In the genomic region with DNA sequence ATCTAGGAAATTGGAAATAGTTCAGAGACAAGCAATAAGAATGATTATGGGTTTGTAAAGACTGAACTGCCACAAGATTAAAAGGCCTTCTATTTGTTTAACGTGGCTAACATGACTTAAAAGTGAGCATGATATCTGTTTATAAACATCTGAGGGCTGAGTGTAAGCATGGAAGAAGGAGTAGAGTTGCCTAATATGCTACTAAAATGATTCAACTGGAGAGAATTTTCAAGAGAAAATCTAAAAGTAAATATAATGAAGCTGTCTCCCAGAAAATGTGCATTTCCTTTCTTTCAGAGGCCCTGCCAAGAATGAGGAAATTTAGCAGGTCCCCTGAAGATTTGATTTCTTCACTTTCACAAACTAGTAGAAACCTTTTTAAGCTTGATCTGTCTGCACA, we compare ENCODE assay signal across 30 cellular contexts. TPM values are rescaled to one million over a fixed set of nuclear protein-coding genes. Genes with fewer than 3 reads are reported as not detected.
DNase-seq lines count a peak whose midpoint lies in the region; ATAC-seq, FAIRE-seq and TF ChIP-seq lines count a peak whose summit lies in the region.
"Had no signal": no experiment of that assay in that cellular context is flagged by ENCODE, and none has a peak within 500 bp of the region (broad histone marks: within the 10 kb centered on the region; RNA-seq: fewer than 3 reads in every experiment).

No MANE protein-coding gene starts in this region.

- POLR2A ChIA-PET in A549 (lab: Yijun Ruan, JAX), result interaction anchor here (0.7 to 0.9 kb wide), 2 partner anchors 104 to 274 kb away, joined by 3 to 4 read pairs; no protein-coding TSS in a partner anchor
- POLR2A ChIA-PET in IMR-90 (lab: Charles Lee; ENCODE audit: unreplicated experiment), result no interaction called here
- POLR2A ChIA-PET in WTC11 (lab: Charles Lee), result no interaction called here

- H3K4me1 Mint-ChIP-seq in WTC11, result peaks cover 13% of the 10 kb centered on the region

- H3K27me3 ChIP-seq in IMR-90 (ENCODE audit: control insufficient read depth, insufficient read depth, low read length) (no peaks in the 10 kb centered on the region), bronchial epithelial cell (ENCODE audit: control insufficient read depth, insufficient read depth, low read length) (no peaks in the 10 kb centered on the region)
- H3K27me3 ChIP-seq: BE2C, body of pancreas had no signal

- H2BK15ac ChIP-seq in IMR-90 (ENCODE audit: low read depth, low read length), result no peak overlapping the region

- H3K56ac ChIP-seq in IMR-90 (ENCODE audit: extremely low read depth, insufficient read depth, low read length), result no peak overlapping the region

- TF ChIP-seq POLR2A in A549 (IDR thresholded peaks at IDR 0.05; ENCODE audit: low read length) (no peak), IMR-90 (IDR thresholded peaks at IDR 0.05; ENCODE audit: low read depth, low read length) (no peak)

- ATAC-seq in A549, result no peak
- peak; percentile 27 for ATAC-seq in IMR-90 (ENCODE audit: low read depth)
- ATAC-seq in WTC11, result no peak
- ATAC-seq in GM21737 (IDR thresholded peaks at IDR 0.05; ENCODE audit: unreplicated experiment), result no peak
- ATAC-seq: body of pancreas, esophagus mucosa, upper lobe of right lung had no signal

- H4K91ac ChIP-seq in IMR-90 (ENCODE audit: insufficient read depth, low read depth, low read length), result no peak overlapping the region

- no peaks in the 10 kb centered on the region for H4K20me1 ChIP-seq in IMR-90 (ENCODE audit: insufficient read depth, low read length)

- H3K36me3 ChIP-seq in IMR-90 (ENCODE audit: control insufficient read depth, insufficient read depth, low read length) (no peaks in the 10 kb centered on the region), bronchial epithelial cell (ENCODE audit: control insufficient read depth, insufficient read depth, low read length) (no peaks in the 10 kb centered on the region)
- H3K36me3 ChIP-seq: BE2C, upper lobe of right lung had no signal

- H3K18ac ChIP-seq in IMR-90 (ENCODE audit: low read depth, low read length), result no peak overlapping the region

- peak; percentile 22 to 25; a peak in 1 of 5 replicates for TF ChIP-seq EP300 in A549 (IDR thresholded peaks at IDR 0.05)

- peaks cover 3% of the 10 kb centered on the region for H3K9me1 ChIP-seq in IMR-90 (ENCODE audit: insufficient read depth, low read length)

- no peak overlapping the region for H3K4ac ChIP-seq in IMR-90 (ENCODE audit: low read depth, low read length)

- H3K4me3 Mint-ChIP-seq in WTC11, result no peak overlapping the region
- H3K4me3 Mint-ChIP-seq: activated CD4-positive, alpha-beta memory T cell treated with anti-CD3 and anti-CD28 coated beads, Interleukin-2, amount 10 ng/mL, durations not matched to agents 7 days and 5 days; activated naive CD8-positive, alpha-beta T cell treated with anti-CD3 and anti-CD28 coated beads, Interleukin-2, amount 10 ng/mL, durations not matched to agents 7 days and 5 days had no signal

- FAIRE-seq in A549 (lab: Jason Lieb, UNC), result no peak
- no peak for FAIRE-seq in bronchial epithelial cell (lab: Jason Lieb, UNC)
- FAIRE-seq: H54 had no signal

- peak overlapping the region; percentile 88 for H2BK5ac ChIP-seq in IMR-90 (ENCODE audit: low read depth, low read length, poor library complexity, severe bottlenecking)

- DNase-seq in A549 (ENCODE audit: low read depth in 1 of 2, low spot score in 1 of 2), result peak in 1 of 2 experiments; percentile 13
- peak; percentile 92 for DNase-seq in IMR-90
- peak; percentile 53 for DNase-seq in bronchial epithelial cell (ENCODE audit: low read depth)
- DNase-seq in fibroblast of the conjunctiva (ENCODE audit: low read depth), result peak; percentile 40
- no peak for DNase-seq in WTC11 (ENCODE audit: low spot score)
- no peak for DNase-seq in effector CD8-positive, alpha-beta T cell (lab: John Stamatoyannopoulos, UW)
- no peak for DNase-seq in stimulated activated CD4-positive, alpha-beta T cell treated with anti-CD3 and anti-CD28 coated beads, Interleukin-4, amount 100 ng/mL, for 24 hours
- DNase-seq: activated CD4-positive, alpha-beta memory T cell treated with anti-CD3 and anti-CD28 coated beads, Interleukin-2, amount 10 ng/mL, durations not matched to agents 7 days and 5 days; activated effector memory CD4-positive, alpha-beta T cell treated with anti-CD3 and anti-CD28 coated beads, Interleukin-2, amount 50 U/mL, for 16 hours; activated naive CD8-positive, alpha-beta T cell treated with anti-CD3 and anti-CD28 coated beads, Interleukin-2, amount 10 ng/mL, durations not matched to agents 7 days and 5 days; activated T-cell treated with anti-CD3 and anti-CD28 coated beads for 4 hours; BE2C; body of pancreas; effector memory CD4-positive, alpha-beta T cell; head of caudate nucleus; left cardiac atrium; mammary epithelial cell; NCI-H1092; NCI-H187 treated with DMSO at 0.1 percent for 48 hours; NCI-H2227 treated with DMSO at 0.1 percent for 48 hours; NCI-H774; stimulated activated CD4-positive, alpha-beta T cell treated with anti-CD3 and anti-CD28 coated beads, Interleukin-2, amount 100 ng/mL, for 24 hours; substantia nigra; T-helper 9 cell; upper lobe of right lung had no signal

- no peak overlapping the region for H2BK120ac ChIP-seq in IMR-90 (ENCODE audit: low read depth, low read length)

- peaks cover 0 to 7% of the 10 kb centered on the region in 2 experiments; a peak in 1 of 4 replicates for H3K79me1 ChIP-seq in IMR-90 (ENCODE audit: low read depth in 1 of 2, low read length in 2 of 2)

- no peak overlapping the region for H3K27ac Mint-ChIP-seq in WTC11
- H3K27ac Mint-ChIP-seq: activated CD4-positive, alpha-beta memory T cell treated with anti-CD3 and anti-CD28 coated beads, Interleukin-2, amount 10 ng/mL, durations not matched to agents 7 days and 5 days; activated naive CD8-positive, alpha-beta T cell treated with anti-CD3 and anti-CD28 coated beads, Interleukin-2, amount 10 ng/mL, durations not matched to agents 7 days and 5 days had no signal

- no peak overlapping the region for H3K23ac ChIP-seq in IMR-90 (ENCODE audit: low read depth, low read length)

- no TSS peak for BruUV-seq in IMR-90 (replicated peaks; lab: Mats Ljungman, UMichigan)

- TF ChIP-seq CTCF in A549 (IDR thresholded peaks at IDR 0.05) (no peak), IMR-90 (conservative IDR thresholded peaks at IDR 0.05; ENCODE audit: low read depth, low read length) (no peak), bronchial epithelial cell (IDR thresholded peaks at IDR 0.05; ENCODE audit: insufficient read depth, low read length, severe bottlenecking) (no peak), WTC11 (IDR thresholded peaks at IDR 0.05) (no peak)

- peaks cover 12% of the 10 kb centered on the region for H3K9me3 Mint-ChIP-seq in WTC11
- H3K9me3 Mint-ChIP-seq: activated CD4-positive, alpha-beta memory T cell treated with anti-CD3 and anti-CD28 coated beads, Interleukin-2, amount 10 ng/mL, durations not matched to agents 7 days and 5 days; activated naive CD8-positive, alpha-beta T cell treated with anti-CD3 and anti-CD28 coated beads, Interleukin-2, amount 10 ng/mL, durations not matched to agents 7 days and 5 days had no signal

- CTCF ChIA-PET in A549 (lab: Yijun Ruan, JAX), result no interaction called here
- CTCF ChIA-PET in IMR-90 (lab: Yijun Ruan, JAX), result interaction anchor here (0.7 to 0.9 kb wide), 2 partner anchors 14 to 52 kb away, joined by 3 to 5 read pairs; no protein-coding TSS in a partner anchor
- CTCF ChIA-PET in WTC11 (lab: Charles Lee), result no interaction called here

- dilution Hi-C loops in IMR-90 (cut with HindIII; ENCODE audit: low sequenced_read_pairs, unreplicated experiment), result no loop called here

- no peak overlapping the region for H3K4me3 ChIP-seq in A549
- no peak overlapping the region for H3K4me3 ChIP-seq in IMR-90 (ENCODE audit: insufficient read depth, low read depth, low read length)
- no peak overlapping the region for H3K4me3 ChIP-seq in bronchial epithelial cell (ENCODE audit: low read depth, low read length)
- H3K4me3 ChIP-seq: body of pancreas, skin epidermis, upper lobe of right lung had no signal

- no peak overlapping the region for H3K9ac ChIP-seq in IMR-90 (ENCODE audit: low read depth, low read length)

- H3K4me1 ChIP-seq in A549 (peaks cover 34% of the 10 kb centered on the region), IMR-90 (ENCODE audit: control insufficient read depth, insufficient read depth, low read length) (peaks cover 3% of the 10 kb centered on the region)
- H3K4me1 ChIP-seq: BE2C had no signal

- H3K36me3 Mint-ChIP-seq in WTC11, result peaks cover 4% of the 10 kb centered on the region; the same call in 1 of the 2 replicates
- H3K36me3 Mint-ChIP-seq: activated naive CD8-positive, alpha-beta T cell treated with anti-CD3 and anti-CD28 coated beads, Interleukin-2, amount 10 ng/mL, durations not matched to agents 7 days and 5 days had no signal

- peak overlapping the region; percentile 61 for H3K4me2 ChIP-seq in A549
- peak overlapping the region; percentile 73; the same call in 1 of the 2 replicates for H3K4me2 ChIP-seq in IMR-90 (ENCODE audit: low read depth, low read length)

- H3K27ac ChIP-seq in A549 (peak overlapping the region in 1 of 2 experiments; percentile 38; a peak in 1 of 6 replicates), IMR-90 (ENCODE audit: insufficient read depth, low read length) (no peak overlapping the region)
- H3K27ac ChIP-seq: 22Rv1, body of pancreas, skin epidermis, upper lobe of right lung had no signal

- WGBS in A549 (ENCODE audit: missing lambda C conversion rate), result 12% methylated on average over 1 of the region's 1 CpG
- WGBS in IMR-90 (ENCODE audit: extremely low coverage in 2 of 2, insufficient read length in 1 of 2), 2 experiments, result no CpG with 5 or more reads among the region's 1 CpG

- intact Hi-C loops in IMR-90 (cut with micrococcal nuclease), result no loop called here

- peaks cover 24% of the 10 kb centered on the region for H3K27me3 Mint-ChIP-seq in WTC11 (ENCODE audit: low read depth)

- H2AK5ac ChIP-seq in IMR-90 (ENCODE audit: low read depth, low read length), result no peak overlapping the region

- H3K14ac ChIP-seq in IMR-90 (replicated peaks; ENCODE audit: low read depth, low read length), result no peak overlapping the region

- no peak overlapping the region for H4K8ac ChIP-seq in IMR-90 (ENCODE audit: low read depth in 2 of 2, low read length in 2 of 2)

- no peak overlapping the region for H4K5ac ChIP-seq in IMR-90 (ENCODE audit: low read depth, low read length)

- no peaks in the 10 kb centered on the region for H3K9me3 ChIP-seq in A549
- H3K9me3 ChIP-seq in IMR-90 (ENCODE audit: control insufficient read depth, insufficient read depth, low read length), result peaks cover 2% of the 10 kb centered on the region
- H3K9me3 ChIP-seq: BE2C, body of pancreas, upper lobe of right lung had no signal

- TF ChIP-seq RAD21 in A549 (conservative IDR thresholded peaks at IDR 0.05 in 1 of 2, IDR thresholded peaks at IDR 0.05 in 1 of 2), result no peak
- TF ChIP-seq RAD21 in IMR-90 (IDR thresholded peaks at IDR 0.05; ENCODE audit: low read length), result no peak

- H2AFZ ChIP-seq in IMR-90 (replicated peaks; ENCODE audit: low read length, poor library complexity), result no peak overlapping the region

- no peak overlapping the region for H2BK20ac ChIP-seq in IMR-90 (ENCODE audit: low read depth, low read length)

- in situ Hi-C loops in IMR-90 (cut with MboI; ENCODE audit: low sequenced_read_pairs), result no loop called here

- H2AK9ac ChIP-seq in IMR-90 (replicated peaks; ENCODE audit: low read depth, low read length, poor library complexity), result no peak overlapping the region

RNA-seq across cellular contexts. Expression of a gene that starts 4.3 kb away (rescaled TPM):
- polyA plus RNA-seq in A549 (2011; rRNA removed) (28.3 and 30.8 TPM in 2 replicates), A549 (2017; fragmentation: RNase III; extraction: RNeasy Plus Mini Kit Qiagen cat#74134 plus additional on column Dnase treatment) (10.6 to 14.4 TPM (median 11.3 TPM) in 3 replicates), IMR-90 (2012; rRNA removed) (4.4 and 5.7 TPM in 2 replicates)
- 7.0 and 10.0 TPM in 2 replicates for polyA plus RNA-seq in A549 (2012; cell fraction: cytosol; rRNA removed)
- polyA plus RNA-seq in A549 (2012; cell fraction: nucleus; rRNA removed), result 10.9 and 13.5 TPM in 2 replicates
- 52.4 and 58.6 TPM in 2 replicates for polyA minus RNA-seq in A549 (2011; rRNA and poly(A)+ RNA removed)
- total RNA-seq in IMR-90 (2012; rRNA removed) (11.1 and 11.9 TPM in 2 replicates), bronchial epithelial cell (9.7 and 13.1 TPM in 2 replicates), WTC11 (2021) (0.14 to 0.32 TPM (median 0.24 TPM) in 3 replicates)
- polyA plus RNA-seq in IMR-90 (2012; cell fraction: cytosol; rRNA removed), result 1.5 and 2.0 TPM in 2 replicates
- 4.6 and 20.1 TPM in 2 replicates for polyA plus RNA-seq in IMR-90 (2012; cell fraction: nucleus; rRNA removed; ENCODE audit: low replicate concordance)
- total RNA-seq: activated CD4-positive, alpha-beta memory T cell treated with anti-CD3 and anti-CD28 coated beads, Interleukin-2, amount 10 ng/mL, durations not matched to agents 7 days and 5 days; activated naive CD8-positive, alpha-beta T cell treated with anti-CD3 and anti-CD28 coated beads, Interleukin-2, amount 10 ng/mL, durations not matched to agents 7 days and 5 days; mammary epithelial cell had no signal
- polyA plus RNA-seq: mammary epithelial cell had no signal

Comparison
In these comparisons a context has a peak if more than half of its experiments do, and no peak if none do; other contexts are left out.
1. DNase-seq: peak in IMR-90 (single experiment), bronchial epithelial cell (single experiment) and fibroblast of the conjunctiva (single experiment); none in WTC11 (single experiment), effector CD8-positive, alpha-beta T cell (single experiment) and stimulated activated CD4-positive, alpha-beta T cell treated with anti-CD3 and anti-CD28 coated beads, Interleukin-4, amount 100 ng/mL, for 24 hours (single experiment).